ENCODE assay signal across 1 cellular context in genomic region chr3:122067588-122068240, GRCh38.
TF ChIP-seq lines count a peak whose summit lies in the region.

No MANE protein-coding gene starts in this region.

TF ChIP-seq in GM12878, 131 proteins besides CTCF, POLR2A, EP300 and RAD21 (continued from another document):
- no peak for TF ChIP-seq ELK1 (IDR thresholded peaks at IDR 0.05; ENCODE audit: low read depth, low read length)
- peak; percentile 75 for TF ChIP-seq RUNX3 (IDR thresholded peaks at IDR 0.05; ENCODE audit: low read length)
- TF ChIP-seq ZNF687 (IDR thresholded peaks at IDR 0.05): no peak
- TF ChIP-seq MEF2A (IDR thresholded peaks at IDR 0.05; ENCODE audit: insufficient read depth, low read depth, low read length): 0 out of 2 replicates have a peak, but pooled peaks have one; percentile 38
- peak; percentile 62 for TF ChIP-seq PKNOX1 (IDR thresholded peaks at IDR 0.05)
- TF ChIP-seq CREB1 (IDR thresholded peaks at IDR 0.05; ENCODE audit: low read depth): 0 out of 2 replicates have a peak, but pooled peaks have one; percentile 8
- TF ChIP-seq CREM (IDR thresholded peaks at IDR 0.05; ENCODE audit: low read depth): peak; percentile 17; the same call in 1 of the 2 replicates
TF ChIP-seq in GM12878: peak in this region for 8.
